Comparison of ENCODE assay signal across 8 cellular contexts in genomic region chr6:28351087-28351486, GRCh38. TPM values are rescaled to one million over a fixed set of nuclear protein-coding genes. Genes with fewer than 3 reads are reported as not detected.
DNase-seq lines count a peak whose midpoint lies in the region; ATAC-seq and TF ChIP-seq lines count a peak whose summit lies in the region.

No MANE protein-coding gene starts in this region.

- intact Hi-C loops in activated CD4-positive, alpha-beta T cell treated with anti-CD3 and anti-CD28 coated beads, Interleukin-2, amount 10 ng/mL, durations not matched to agents 24 days and 14 days (cut with micrococcal nuclease): loop anchor here (10.0 kb wide), 1 partner anchor 446 kb away; no protein-coding TSS in a partner anchor

- in situ Hi-C loops in G401 (cut with HindIII; ENCODE audit: low sequenced_read_pairs): no loop called here

- H3K4me1 Mint-ChIP-seq in activated CD4-positive, alpha-beta T cell treated with anti-CD3 and anti-CD28 coated beads, Interleukin-2, amount 10 ng/mL, durations not matched to agents 24 days and 14 days: peaks cover 29% of the 10 kb centered on the region
- peaks cover 43 to 48% (median 46%) of the 10 kb centered on the region in 3 donors for H3K4me1 Mint-ChIP-seq in T-cell
- peaks cover 35% of the 10 kb centered on the region for H3K4me1 Mint-ChIP-seq in stimulated activated effector memory CD8-positive, alpha-beta T cell treated with anti-CD3 and anti-CD28 coated beads, Interleukin-12 subunit alpha, Interleukin-12 subunit beta, amount 100 ng/mL, for 72 hours

- H3K79me2 ChIP-seq in hepatocyte: peaks cover 38% of the 10 kb centered on the region

- no peak overlapping the region for H2BK5ac ChIP-seq in neuronal stem cell (ENCODE audit: low read length)

- H3K9me3 ChIP-seq in hepatocyte (ENCODE audit: low read depth): no peaks in the 10 kb centered on the region
- H3K9me3 ChIP-seq in neuronal stem cell (replicated peaks in 1 of 2; ENCODE audit: control insufficient read depth in 2 of 2, insufficient read depth in 1 of 2, low read depth in 1 of 2, low read length in 2 of 2): peaks cover 4 to 12% of the 10 kb centered on the region in 2 donors

- peak overlapping the region; percentile 98 for H3K4me3 Mint-ChIP-seq in activated CD4-positive, alpha-beta T cell treated with anti-CD3 and anti-CD28 coated beads, Interleukin-2, amount 10 ng/mL, durations not matched to agents 24 days and 14 days
- H3K4me3 Mint-ChIP-seq in T-cell: peak overlapping the region; percentile 91 to 98 (median 96)
- H3K4me3 Mint-ChIP-seq in stimulated activated effector memory CD8-positive, alpha-beta T cell treated with anti-CD3 and anti-CD28 coated beads, Interleukin-12 subunit alpha, Interleukin-12 subunit beta, amount 100 ng/mL, for 72 hours: peak overlapping the region; percentile 93

- no peaks in the 10 kb centered on the region for H4K20me1 ChIP-seq in hepatocyte (ENCODE audit: insufficient read depth, poor library complexity, severe bottlenecking)

- H3K9me2 ChIP-seq in hepatocyte (replicated peaks; ENCODE audit: insufficient read depth): no peaks in the 10 kb centered on the region

- H2BK120ac ChIP-seq in neuronal stem cell (ENCODE audit: low read depth, low read length): no peak overlapping the region

- WGBS in hepatocyte (ENCODE audit: low lambda C conversion rate, missing lambda C conversion rate): 70% methylated on average over 2 of the region's 2 CpGs
- no CpG with 5 or more reads among the region's 2 CpGs for WGBS in neuronal stem cell (ENCODE audit: extremely low coverage in 2 of 2, insufficient read length in 2 of 2, insufficient replicate concordance in 1 of 2), 2 donors

- H3K36me3 Mint-ChIP-seq in activated CD4-positive, alpha-beta T cell treated with anti-CD3 and anti-CD28 coated beads, Interleukin-2, amount 10 ng/mL, durations not matched to agents 24 days and 14 days (ENCODE audit: low read depth): peaks cover 8% of the 10 kb centered on the region
- no peaks in the 10 kb centered on the region for H3K36me3 Mint-ChIP-seq in T-cell
- peaks cover 4% of the 10 kb centered on the region for H3K36me3 Mint-ChIP-seq in stimulated activated effector memory CD8-positive, alpha-beta T cell treated with anti-CD3 and anti-CD28 coated beads, Interleukin-12 subunit alpha, Interleukin-12 subunit beta, amount 100 ng/mL, for 72 hours

- H3K9ac ChIP-seq in neuronal stem cell (ENCODE audit: low read depth, low read length, poor library complexity): no peak overlapping the region

- peak overlapping the region; percentile 77 for H3K27ac ChIP-seq in hepatocyte
- no peak overlapping the region for H3K27ac ChIP-seq in neuronal stem cell (replicated peaks; ENCODE audit: low read length)

- H3K4me3 ChIP-seq in hepatocyte (no peak overlapping the region), neuronal stem cell (ENCODE audit: low read length in 2 of 2) (peak overlapping the region in 1 of 2 donors; percentile 97)

- H3K79me1 ChIP-seq in neuronal stem cell (ENCODE audit: low read depth, low read length): peaks cover 1% of the 10 kb centered on the region

- H3K36me3 ChIP-seq in hepatocyte (replicated peaks; ENCODE audit: insufficient read depth, low read depth): no peaks in the 10 kb centered on the region
- H3K36me3 ChIP-seq in neuronal stem cell (replicated peaks in 1 of 2; ENCODE audit: control insufficient read depth in 2 of 2, insufficient read depth in 2 of 2, low read length in 2 of 2): peaks cover 0 to 12% of the 10 kb centered on the region in 2 donors

- no peak for TF ChIP-seq CTCF in hepatocyte (IDR thresholded peaks at IDR 0.05; ENCODE audit: poor library complexity)

- no peak overlapping the region for H3K4ac ChIP-seq in neuronal stem cell (ENCODE audit: low read length)

- CTCF ChIA-PET in T-cell (lab: Charles Lee): interaction anchor here in 1 of 2 donors (1.1 kb wide), 1 partner anchor 84 kb away, joined by 5 read pairs; the partner anchor contains the start of gene ZSCAN26

- no peak overlapping the region for H2BK12ac ChIP-seq in neuronal stem cell (ENCODE audit: low read length)

- peaks cover 15% of the 10 kb centered on the region for H3K27me3 Mint-ChIP-seq in activated CD4-positive, alpha-beta T cell treated with anti-CD3 and anti-CD28 coated beads, Interleukin-2, amount 10 ng/mL, durations not matched to agents 24 days and 14 days
- peaks cover 4 to 8% of the 10 kb centered on the region in 2 donors for H3K27me3 Mint-ChIP-seq in T-cell

- no peaks in the 10 kb centered on the region for H3K9me3 Mint-ChIP-seq in activated CD4-positive, alpha-beta T cell treated with anti-CD3 and anti-CD28 coated beads, Interleukin-2, amount 10 ng/mL, durations not matched to agents 24 days and 14 days
- H3K9me3 Mint-ChIP-seq in T-cell: no peaks in the 10 kb centered on the region
- no peaks in the 10 kb centered on the region for H3K9me3 Mint-ChIP-seq in stimulated activated effector memory CD8-positive, alpha-beta T cell treated with anti-CD3 and anti-CD28 coated beads, Interleukin-12 subunit alpha, Interleukin-12 subunit beta, amount 100 ng/mL, for 72 hours

- H2AK5ac ChIP-seq in neuronal stem cell (ENCODE audit: low read depth, low read length): no peak overlapping the region

- H3K4me1 ChIP-seq in hepatocyte (ENCODE audit: insufficient read depth) (peaks cover 17% of the 10 kb centered on the region), neuronal stem cell (ENCODE audit: control insufficient read depth in 2 of 2, insufficient read depth in 1 of 2, low read depth in 1 of 2, low read length in 2 of 2) (peaks cover 0 to 1% of the 10 kb centered on the region in 2 donors)

- H4K91ac ChIP-seq in neuronal stem cell (ENCODE audit: low read depth, low read length, poor library complexity): no peak overlapping the region

- H2AFZ ChIP-seq in hepatocyte (no peak overlapping the region), neuronal stem cell (ENCODE audit: low read length) (no peak overlapping the region)

- no peak overlapping the region for H3K23ac ChIP-seq in neuronal stem cell (ENCODE audit: low read depth, low read length, poor library complexity)

- no peak overlapping the region for H3K27ac Mint-ChIP-seq in activated CD4-positive, alpha-beta T cell treated with anti-CD3 and anti-CD28 coated beads, Interleukin-2, amount 10 ng/mL, durations not matched to agents 24 days and 14 days
- H3K27ac Mint-ChIP-seq in T-cell: no peak overlapping the region
- peak overlapping the region; percentile 27 for H3K27ac Mint-ChIP-seq in stimulated activated effector memory CD8-positive, alpha-beta T cell treated with anti-CD3 and anti-CD28 coated beads, Interleukin-12 subunit alpha, Interleukin-12 subunit beta, amount 100 ng/mL, for 72 hours

- no peak overlapping the region for H4K8ac ChIP-seq in neuronal stem cell (ENCODE audit: low read depth, low read length)

- no peak for DNase-seq in activated CD4-positive, alpha-beta T cell treated with anti-CD3 and anti-CD28 coated beads, Interleukin-2, amount 10 ng/mL, durations not matched to agents 24 days and 14 days
- DNase-seq in activated CD4-positive, alpha-beta T cell treated with anti-CD3 and anti-CD28 coated beads for 4 hours: no peak
- no peak for DNase-seq in T-cell
- peak; percentile 35 for DNase-seq in hepatocyte (ENCODE audit: low spot score)
- no peak for DNase-seq in stimulated activated effector memory CD8-positive, alpha-beta T cell treated with anti-CD3 and anti-CD28 coated beads, Interleukin-12 subunit alpha, Interleukin-12 subunit beta, amount 100 ng/mL, for 72 hours (ENCODE audit: low spot score in 2 of 2)
- no peak for DNase-seq in inferior parietal cortex (ENCODE audit: extremely low spot score)
- DNase-seq in G401 (ENCODE audit: low spot score): no peak
- DNase-seq in neuronal stem cell (ENCODE audit: low spot score): no peak

- ATAC-seq in T-cell (replicated peaks in 1 of 4): no peak
- no peak for ATAC-seq in stimulated activated effector memory CD8-positive, alpha-beta T cell treated with anti-CD3 and anti-CD28 coated beads, Interleukin-12 subunit alpha, Interleukin-12 subunit beta, amount 100 ng/mL, for 72 hours

- H3K4me2 ChIP-seq in hepatocyte (peak overlapping the region; percentile 73), neuronal stem cell (ENCODE audit: insufficient read depth, low read length, poor library complexity, severe bottlenecking) (no peak overlapping the region)

- peaks cover 8% of the 10 kb centered on the region for H3K27me3 ChIP-seq in hepatocyte
- peaks cover 0 to 9% (median 0%) of the 10 kb centered on the region in 3 experiments for H3K27me3 ChIP-seq in neuronal stem cell (ENCODE audit: control insufficient read depth in 3 of 3, insufficient read depth in 3 of 3, low read depth in 1 of 3, low read length in 3 of 3)

- POLR2A ChIA-PET in T-cell (lab: Charles Lee): interaction anchor here in 1 of 2 donors (0.6 kb wide), 2 partner anchors 16 to 214 kb away, joined by 3 to 4 read pairs; no protein-coding TSS in a partner anchor

- H3K14ac ChIP-seq in neuronal stem cell (ENCODE audit: low read length): no peak overlapping the region

- no peak overlapping the region for H2BK15ac ChIP-seq in neuronal stem cell (ENCODE audit: low read length)

- H3K18ac ChIP-seq in neuronal stem cell (ENCODE audit: low read length): no peak overlapping the region

RNA-seq across cellular contexts. Expression of gene ZKSCAN3, which starts 1.3 kb away (rescaled TPM):
- total RNA-seq in activated CD4-positive, alpha-beta T cell treated with anti-CD3 and anti-CD28 coated beads, Interleukin-2, amount 10 ng/mL, durations not matched to agents 24 days and 14 days: 2.7 and 2.9 TPM in 2 replicates
- total RNA-seq in T-cell: 10 to 100 TPM in 3 of 5 donors, 1 to 10 TPM in 2; 4.0 to 11.9 (median 10.5) TPM
- 6.8 and 7.1 TPM in 2 replicates for total RNA-seq in hepatocyte
- polyA plus RNA-seq in hepatocyte: 1.9 and 3.1 TPM in 2 replicates
- 3.0 and 5.2 TPM in 2 replicates for total RNA-seq in G401 (2014; rRNA removed; shearing (Covaris generic))
- 5.4 TPM for polyA plus RNA-seq in neuronal stem cell (2013, experiment 1 of 2)
- 5.4 TPM for polyA plus RNA-seq in neuronal stem cell (2013, experiment 2 of 2)

RNA-seq across cellular contexts. Expression of gene ZSCAN31, which starts 15.1 kb away (rescaled TPM):
- 0.54 and 0.79 TPM in 2 replicates for total RNA-seq in activated CD4-positive, alpha-beta T cell treated with anti-CD3 and anti-CD28 coated beads, Interleukin-2, amount 10 ng/mL, durations not matched to agents 24 days and 14 days
- 1 to 10 TPM in 3 of 5 donors, under 1 TPM in 2; 0.79 to 1.5 (median 1.1) TPM for total RNA-seq in T-cell
- total RNA-seq in hepatocyte: 2.6 and 4.6 TPM in 2 replicates
- polyA plus RNA-seq in hepatocyte: 1.8 and 3.4 TPM in 2 replicates
- 6.8 and 10.6 TPM in 2 replicates for total RNA-seq in G401 (2014; rRNA removed; shearing (Covaris generic))
- polyA plus RNA-seq in neuronal stem cell (2013, experiment 1 of 2): 2.7 TPM
- 2.2 TPM for polyA plus RNA-seq in neuronal stem cell (2013, experiment 2 of 2)

RNA-seq across cellular contexts. Expression of gene ZSCAN12, which starts 48.5 kb away (rescaled TPM):
- 5.8 and 5.9 TPM in 2 replicates for total RNA-seq in activated CD4-positive, alpha-beta T cell treated with anti-CD3 and anti-CD28 coated beads, Interleukin-2, amount 10 ng/mL, durations not matched to agents 24 days and 14 days
- total RNA-seq in T-cell (1 to 10 TPM; 3.8 to 8.2 (median 6.8) TPM), hepatocyte (5.6 and 6.1 TPM in 2 replicates)
- polyA plus RNA-seq in hepatocyte: 2.1 and 3.2 TPM in 2 replicates
- 5.8 and 7.0 TPM in 2 replicates for total RNA-seq in G401 (2014; rRNA removed; shearing (Covaris generic))
- polyA plus RNA-seq in neuronal stem cell (2013, experiment 1 of 2): 5.6 TPM
- 5.8 TPM for polyA plus RNA-seq in neuronal stem cell (2013, experiment 2 of 2)
